In genomic region chr19:41871573-41872383, GRCh38 we compare ENCODE assay signal across 9 cellular contexts. TPM values are rescaled to one million over a fixed set of nuclear protein-coding genes. Genes with fewer than 3 reads are reported as not detected.
DNase-seq lines count a peak whose midpoint lies in the region; ATAC-seq and TF ChIP-seq lines count a peak whose summit lies in the region.
"Had no signal": no experiment of that assay in that cellular context is flagged by ENCODE, and none has a peak within 500 bp of the region (broad histone marks: within the 10 kb centered on the region; RNA-seq: fewer than 3 reads in every experiment).

No MANE protein-coding gene starts in this region.

- H3K9me3 ChIP-seq in HCT116 (ENCODE audit: control insufficient read depth in 1 of 2, insufficient read depth in 1 of 2, low read depth in 1 of 2, low read length in 2 of 2), result no peaks in the 10 kb centered on the region
- H3K9me3 ChIP-seq in Peyer's patch, result no peaks in the 10 kb centered on the region

- H3K27me3 ChIP-seq in HCT116 (ENCODE audit: insufficient read depth, low read length) (no peaks in the 10 kb centered on the region), Peyer's patch (no peaks in the 10 kb centered on the region)

- peak overlapping the region; percentile 97 for H3K27ac Mint-ChIP-seq in activated naive CD8-positive, alpha-beta T cell

- H3K9me2 ChIP-seq in HCT116 (ENCODE audit: insufficient read depth), result no peaks in the 10 kb centered on the region

- H2AFZ ChIP-seq in HCT116 (ENCODE audit: low read depth, low read length, poor library complexity, severe bottlenecking), result no peak overlapping the region

- no peak for TF ChIP-seq CTCF in GM12864 (IDR thresholded peaks at IDR 0.05; ENCODE audit: low read depth, low read length, missing control alignments)
- no peak for TF ChIP-seq CTCF in HCT116 (IDR thresholded peaks at IDR 0.05 in 2 of 3, conservative IDR thresholded peaks at IDR 0.05 in 1 of 3; ENCODE audit: borderline replicate concordance in 1 of 3, insufficient read depth in 1 of 3, low read depth in 2 of 3, low read length in 2 of 3)
- no peak for TF ChIP-seq CTCF in Peyer's patch (IDR thresholded peaks at IDR 0.05)

- peaks cover 34 to 49% of the 10 kb centered on the region in 2 experiments for H3K36me3 ChIP-seq in HCT116 (ENCODE audit: control insufficient read depth in 1 of 2, insufficient read depth in 2 of 2, low read length in 2 of 2)
- H3K36me3 ChIP-seq in Peyer's patch, result peaks cover 0 to 28% (median 0%) of the 10 kb centered on the region in 3 donors

- no peak overlapping the region for H3K4me3 ChIP-seq in GM12864 (ENCODE audit: low read depth, low read length)
- no peak overlapping the region for H3K4me3 ChIP-seq in HCT116 (replicated peaks in 1 of 2; ENCODE audit: low read depth in 1 of 2, low read length in 2 of 2)
- peak overlapping the region in 1 of 4 donors; percentile 7 for H3K4me3 ChIP-seq in Peyer's patch

- H3K4me1 ChIP-seq in HCT116 (ENCODE audit: control insufficient read depth in 1 of 2, insufficient read depth in 2 of 2, low read length in 2 of 2) (peaks cover 0 to 34% of the 10 kb centered on the region in 2 experiments; a peak in 2 of 4 replicates), Peyer's patch (peaks cover 3 to 56% (median 56%) of the 10 kb centered on the region in 4 donors)

- no TSS peak for BruUV-seq in HCT116 (replicated peaks; lab: Mats Ljungman, UMichigan)

- H3K79me2 ChIP-seq in HCT116 (ENCODE audit: insufficient read depth, low read length), result peaks cover 33% of the 10 kb centered on the region

- TF ChIP-seq POLR2A in HCT116 (IDR thresholded peaks at IDR 0.05; ENCODE audit: borderline replicate concordance, extremely low read depth, insufficient read depth, insufficient read length) (no peak), Peyer's patch (IDR thresholded peaks at IDR 0.05) (no peak)

- H3K9ac ChIP-seq in HCT116 (ENCODE audit: low read length), result no peak overlapping the region; the same call in 1 of the 2 replicates

- intact Hi-C loops in HCT116 (cut with micrococcal nuclease), result no loop called here
- intact Hi-C loops in sciatic nerve (cut with DNase I), result loop anchor here (10.0 kb wide), 1 partner anchor 587 kb away; no protein-coding TSS in a partner anchor

- POLR2A ChIA-PET in HCT116 (lab: Charles Lee), result interaction anchor here (1.7 to 5.2 kb wide), 3 partner anchors 12 to 85 kb away, joined by 4 to 36 read pairs (median 6); partner anchors contain the start of gene RPS19

- RAD21 ChIA-PET in HCT116 (lab: Charles Lee; ENCODE audit: low non-redundant PET in 1 of 2, low total read pairs in 2 of 2, uncharacterized antibody in 2 of 2, unreplicated experiment in 2 of 2), result no interaction called here

- H3K27me3 Mint-ChIP-seq in activated naive CD8-positive, alpha-beta T cell, result no peaks in the 10 kb centered on the region

- peaks cover 9% of the 10 kb centered on the region for H3K36me3 Mint-ChIP-seq in activated naive CD8-positive, alpha-beta T cell

- CTCF ChIA-PET in HCT116 (lab: Charles Lee), result interaction anchor here (1.5 to 2.3 kb wide), 5 partner anchors 12 to 163 kb away, joined by 3 to 16 read pairs (median 6); partner anchors contain the start of genes RABAC1 and RPS19

- H3K4me2 ChIP-seq in HCT116 (ENCODE audit: low read length), result no peak overlapping the region

- ATAC-seq in HCT116, result peak; percentile 13
- peak; percentile 39 for ATAC-seq in sciatic nerve
- no peak for ATAC-seq in HG03442 (IDR thresholded peaks at IDR 0.05; ENCODE audit: unreplicated experiment)

- TF ChIP-seq RAD21 in HCT116 (IDR thresholded peaks at IDR 0.05; ENCODE audit: low read depth), result no peak

- DNase-seq in GM12864 (ENCODE audit: low read depth) (peak; percentile 82), HCT116 (ENCODE audit: low read depth, low spot score) (no peak), Peyer's patch (peak in 2 of 3 donors; percentile 89 to 93), sciatic nerve (ENCODE audit: low spot score) (no peak), LoVo (ENCODE audit: low spot score) (no peak), NCI-H69 (lab: John Stamatoyannopoulos, UW) (no peak)

- peak overlapping the region; percentile 51 for H3K27ac ChIP-seq in HCT116 (ENCODE audit: low read depth, low read length)
- peak overlapping the region; percentile 62 to 98 (median 70) for H3K27ac ChIP-seq in Peyer's patch

- peak overlapping the region; percentile 84 for H3K4me3 Mint-ChIP-seq in activated naive CD8-positive, alpha-beta T cell

- H4K20me1 ChIP-seq in HCT116 (ENCODE audit: insufficient read depth), result peaks cover 39% of the 10 kb centered on the region; the same call in 1 of the 2 replicates

- peaks cover 86% of the 10 kb centered on the region for H3K4me1 Mint-ChIP-seq in activated naive CD8-positive, alpha-beta T cell (ENCODE audit: low read depth)

- H3K9me3 Mint-ChIP-seq in activated naive CD8-positive, alpha-beta T cell (ENCODE audit: low read depth), result no peaks in the 10 kb centered on the region

TF ChIP-seq in HCT116, 20 proteins besides CTCF, POLR2A, EP300 and RAD21:
- TF ChIP-seq ZNF274 (IDR thresholded peaks at IDR 0.05; ENCODE audit: low read depth, low read length) (no peak), POLR2AphosphoS5 (IDR thresholded peaks at IDR 0.05; ENCODE audit: low read depth, low read length) (peak; percentile 48; the same call in 1 of the 2 replicates), JUND (IDR thresholded peaks at IDR 0.05) (peak; percentile 42; the same call in 1 of the 2 replicates), ELF1 (IDR thresholded peaks at IDR 0.05; ENCODE audit: borderline replicate concordance, low read depth) (no peak), EZH2 (IDR thresholded peaks at IDR 0.05) (no peak), SIN3A (IDR thresholded peaks at IDR 0.05; ENCODE audit: low read depth) (peak; percentile 34; the same call in 1 of the 2 replicates), EZH2phosphoT487 (IDR thresholded peaks at IDR 0.05; ENCODE audit: borderline replicate concordance) (no peak), CBX3 (IDR thresholded peaks at IDR 0.05; ENCODE audit: low read depth) (no peak), SRF (IDR thresholded peaks at IDR 0.05; ENCODE audit: low read depth) (no peak), MAX (IDR thresholded peaks at IDR 0.05) (no peak), CEBPB (IDR thresholded peaks at IDR 0.05; ENCODE audit: low read depth) (no peak), YY1 (IDR thresholded peaks at IDR 0.05; ENCODE audit: extremely low read depth, insufficient replicate concordance, low read depth, low read length) (no peak), ZFX (IDR thresholded peaks at IDR 0.05) (no peak)

RNA-seq across cellular contexts. Expression of gene CD79A, which starts 5.3 kb away (rescaled TPM):
- 0.69 TPM for total RNA-seq in HCT116 (2021; ENCODE audit: unreplicated experiment)
- 0.10 and 0.40 TPM in 2 replicates for polyA plus RNA-seq in HCT116 (2012)
- total RNA-seq in Peyer's patch, result 10 to 100 TPM in 1 of 4 donors, 1 to 10 TPM in 3; 2.8 to 65.2 (median 4.2) TPM
- total RNA-seq in sciatic nerve, result 2.1 TPM
- total RNA-seq: epithelial cell of proximal tubule had no signal

RNA-seq across cellular contexts. Expression of gene ARHGEF1, which starts 11.2 kb away (rescaled TPM):
- total RNA-seq in HCT116 (2021; ENCODE audit: unreplicated experiment), result 110 TPM
- 87.0 and 88.9 TPM in 2 replicates for polyA plus RNA-seq in HCT116 (2012)
- 100 to 1,000 TPM in 3 of 4 donors, 10 to 100 TPM in 1; 90.0 to 368 (median 148) TPM for total RNA-seq in Peyer's patch
- total RNA-seq in sciatic nerve, result 137 TPM

RNA-seq across cellular contexts. Expression of gene RPS19, which starts 11.7 kb away (rescaled TPM):
- total RNA-seq in HCT116 (2021; ENCODE audit: unreplicated experiment), result 3,020 TPM
- polyA plus RNA-seq in HCT116 (2012), result 4,331 and 5,364 TPM in 2 replicates
- total RNA-seq in Peyer's patch, result 100 to 1,000 TPM; 363 to 861 (median 619) TPM
- 788 TPM for total RNA-seq in sciatic nerve

RNA-seq across cellular contexts. Expression of gene DMRTC2, which starts 26.9 kb away (rescaled TPM):
- total RNA-seq in HCT116 (2021; ENCODE audit: unreplicated experiment) (not detected), Peyer's patch (not detected), sciatic nerve (not detected)
- not detected in 2 replicates for polyA plus RNA-seq in HCT116 (2012)
- total RNA-seq: epithelial cell of proximal tubule had no signal

RNA-seq across cellular contexts. Expression of gene LYPD4, which starts 27.3 kb away (rescaled TPM):
- total RNA-seq in HCT116 (2021; ENCODE audit: unreplicated experiment) (not detected), Peyer's patch (not detected), sciatic nerve (not detected)
- polyA plus RNA-seq in HCT116 (2012), result not detected in 2 replicates
- total RNA-seq: epithelial cell of proximal tubule had no signal

Comparison
In these comparisons a context has a peak if more than half of its experiments do, and no peak if none do; other contexts are left out.
1. DNase-seq: peak in GM12864 (single experiment) and Peyer's patch (2 of 3); none in HCT116 (single experiment), sciatic nerve (single experiment), LoVo (single experiment) and NCI-H69 (single experiment).